In genomic region chr6:70616728-70617260, GRCh38 we compare ENCODE assay signal across 20 cellular contexts.
"Had no signal": no experiment of that assay in that cellular context is flagged by ENCODE, and none has a peak within 500 bp of the region (broad histone marks: within the 10 kb centered on the region; RNA-seq: fewer than 3 reads in every experiment).

No MANE protein-coding gene starts in this region.

- ATAC-seq: activated naive CD4-positive, alpha-beta T cell treated with anti-CD3 and anti-CD28 coated beads, Interleukin-2, amount 50 U/mL, for 72 hours; activated T-cell treated with anti-CD3 and anti-CD28 coated beads, Interleukin-2, amount 50 U/mL, for 72 hours; left ventricle myocardium superior; pancreas had no signal

- DNase-seq: activated CD4-positive, alpha-beta T cell treated with anti-CD3 and anti-CD28 coated beads for 4 hours; activated CD4-positive, alpha-beta T cell treated with anti-CD3 and anti-CD28 coated beads, Interleukin-2, amount 50 U/mL, for 4 hours; activated naive CD4-positive, alpha-beta T cell; activated T-cell treated with anti-CD3 and anti-CD28 coated beads for 4 hours; activated T-cell treated with anti-CD3 and anti-CD28 coated beads, Interleukin-2, amount 50 U/mL, for 72 hours; dermis blood vessel endothelial cell; effector CD8-positive, alpha-beta T cell; esophagus squamous epithelium; glutamatergic neuron; left ventricle myocardium superior; mammary epithelial cell; naive B cell; nucleus accumbens; pancreas; spleen; stimulated activated CD4-positive, alpha-beta T cell treated with anti-CD3 and anti-CD28 coated beads, Interleukin-2, amount 100 ng/mL, for 48 hours; stimulated activated naive CD4-positive, alpha-beta T cell treated with Interleukin-2 at 50 U/mL for 16 hours; T-helper 2 cell; uterus had no signal
